Comparison of ENCODE assay signal across 1 cellular context in genomic region chr13:26007261-26007765, GRCh38.
TF ChIP-seq lines count a peak whose summit lies in the region.

No MANE protein-coding gene starts in this region.

TF ChIP-seq in endothelial cell of umbilical vein, 7 proteins besides CTCF, POLR2A, EP300 and RAD21:
- peak; percentile 5 for TF ChIP-seq FOS (IDR thresholded peaks at IDR 0.05; ENCODE audit: borderline replicate concordance, insufficient read depth, low read length)
- no peak for TF ChIP-seq GATA2 (IDR thresholded peaks at IDR 0.05; ENCODE audit: insufficient read depth, insufficient read length, low read depth, low read length)
